Comparison of ENCODE assay signal across 10 cellular contexts in genomic region chr6:33709605-33710295, GRCh38. TPM values are rescaled to one million over a fixed set of nuclear protein-coding genes. Genes with fewer than 3 reads are reported as not detected.
A peak's percentile ranks its signal among the peaks of the same experiment; 100 is the strongest.
DNase-seq lines count a peak whose midpoint lies in the region; ATAC-seq and TF ChIP-seq lines count a peak whose summit lies in the region.
"Had no signal": no experiment of that assay in that cellular context is flagged by ENCODE, and none has a peak within 500 bp of the region (broad histone marks: within the 10 kb centered on the region; RNA-seq: fewer than 3 reads in every experiment).

No MANE protein-coding gene starts in this region.

- no peaks in the 10 kb centered on the region for H3K9me2 ChIP-seq in neural cell (ENCODE audit: insufficient read depth, low read length)

- H4K20me1 ChIP-seq in mammary epithelial cell (ENCODE audit: insufficient read depth, low read length) (no peaks in the 10 kb centered on the region), neural cell (ENCODE audit: insufficient read depth) (no peaks in the 10 kb centered on the region)

- no peak overlapping the region for H3K27ac ChIP-seq in mammary epithelial cell (ENCODE audit: insufficient read depth, low read depth, low read length)
- no peak overlapping the region for H3K27ac ChIP-seq in neural cell (ENCODE audit: low read length)

- intact Hi-C loops in mammary epithelial cell (cut with micrococcal nuclease), result loop anchor here (5.0 to 10.0 kb wide), 3 partner anchors 253 to 295 kb away; partner anchors contain the start of genes CUTA, PHF1 and ZBTB9

- CTCF ChIA-PET in mammary epithelial cell (lab: Charles Lee; ENCODE audit: low non-redundant PET), result no interaction called here

- H3K36me3 Mint-ChIP-seq in T-helper 2 cell treated with Interferon-gamma antibody and Interleukin-4, amounts not matched to agents 5 μg/mL and 100 μg/mL, for 36 hours (ENCODE audit: low read depth), result peaks cover 22% of the 10 kb centered on the region

- H2AFZ ChIP-seq in mammary epithelial cell (ENCODE audit: low read depth, low read length), result no peak overlapping the region
- H2AFZ ChIP-seq in neural cell (ENCODE audit: low read depth, low read length), result no peak overlapping the region

- dilution Hi-C loops in mammary epithelial cell (cut with HindIII; ENCODE audit: low sequenced_read_pairs), result loop anchor here (10.0 kb wide), 2 partner anchors 55 to 125 kb away; partner anchors contain the start of gene BAK1

- H3K9me3 Mint-ChIP-seq in T-helper 2 cell treated with Interferon-gamma antibody and Interleukin-4, amounts not matched to agents 5 μg/mL and 100 μg/mL, for 36 hours, result no peaks in the 10 kb centered on the region
- H3K9me3 Mint-ChIP-seq: WTC11 had no signal

- peaks cover 20% of the 10 kb centered on the region for H3K4me1 ChIP-seq in mammary epithelial cell (ENCODE audit: insufficient read depth, low read length)

- no peak for TF ChIP-seq CTCF in NB4 (IDR thresholded peaks at IDR 0.05; ENCODE audit: low read depth, low read length)
- no peak for TF ChIP-seq CTCF in mammary epithelial cell (conservative IDR thresholded peaks at IDR 0.05 in 1 of 2, IDR thresholded peaks at IDR 0.05 in 1 of 2; ENCODE audit: extremely low read depth in 1 of 2, insufficient read depth in 1 of 2, low read depth in 1 of 2, low read length in 2 of 2)
- TF ChIP-seq CTCF in neural cell (IDR thresholded peaks at IDR 0.05; ENCODE audit: poor library complexity, severe bottlenecking), result no peak

- H3K4me3 ChIP-seq in NB4 (ENCODE audit: low read depth, low read length) (peak overlapping the region; percentile 78), mammary epithelial cell (replicated peaks in 1 of 3; ENCODE audit: insufficient read depth in 1 of 3, low read depth in 2 of 3, low read length in 3 of 3) (no peak overlapping the region), neural cell (ENCODE audit: low read length) (peak overlapping the region; percentile 87)

- H3F3A ChIP-seq in neural cell (ENCODE audit: insufficient read depth, low read length, poor library complexity, severe bottlenecking), result no peaks in the 10 kb centered on the region

- no peak for TF ChIP-seq EP300 in neural cell (conservative IDR thresholded peaks at IDR 0.05; ENCODE audit: poor library complexity, severe bottlenecking)

- ATAC-seq in HG02642 (IDR thresholded peaks at IDR 0.05; ENCODE audit: poor library complexity, unreplicated experiment), result no peak
- ATAC-seq: WTC11 had no signal

- H3K27me3 Mint-ChIP-seq in T-helper 2 cell treated with Interferon-gamma antibody and Interleukin-4, amounts not matched to agents 5 μg/mL and 100 μg/mL, for 36 hours (ENCODE audit: low read depth), result peaks cover 3% of the 10 kb centered on the region

- peak overlapping the region; percentile 92 for H3K4me2 ChIP-seq in mammary epithelial cell (ENCODE audit: insufficient read depth, low read depth, low read length)
- no peak overlapping the region for H3K4me2 ChIP-seq in neural cell (ENCODE audit: low read length)

- 81% methylated on average over 8 of the region's 10 CpGs for WGBS in mammary epithelial cell (ENCODE audit: low coverage, missing lambda C conversion rate)

- H3K9ac ChIP-seq in mammary epithelial cell (ENCODE audit: insufficient read depth, low read length) (no peak overlapping the region), neural cell (ENCODE audit: low read length) (no peak overlapping the region)

- TF ChIP-seq RAD21 in neural cell (conservative IDR thresholded peaks at IDR 0.05), result no peak

- H3K27ac Mint-ChIP-seq in T-helper 2 cell treated with Interferon-gamma antibody and Interleukin-4, amounts not matched to agents 5 μg/mL and 100 μg/mL, for 36 hours, result peak overlapping the region; percentile 19
- H3K27ac Mint-ChIP-seq: WTC11 had no signal

- in situ Hi-C loops in mammary epithelial cell (cut with MboI; ENCODE audit: low sequenced_read_pairs in 2 of 2), result loop anchor here (5.0 to 10.0 kb wide), 3 partner anchors 53 to 125 kb away; partner anchors contain the start of gene BAK1 (in 1 of the 2)

- peaks cover 34% of the 10 kb centered on the region for H3K4me1 Mint-ChIP-seq in T-helper 2 cell treated with Interferon-gamma antibody and Interleukin-4, amounts not matched to agents 5 μg/mL and 100 μg/mL, for 36 hours (ENCODE audit: low read depth)

- H3K27me3 ChIP-seq in mammary epithelial cell (ENCODE audit: insufficient read depth, low read length), result no peaks in the 10 kb centered on the region
- no peaks in the 10 kb centered on the region for H3K27me3 ChIP-seq in neural cell (ENCODE audit: insufficient read depth, low read depth, low read length)

- DNase-seq in T-helper 2 cell treated with Interferon-gamma antibody and Interleukin-4, amounts not matched to agents 5 μg/mL and 100 μg/mL, for 36 hours (ENCODE audit: low spot score), result no peak
- no peak for DNase-seq in T-helper 2 cell
- DNase-seq in NB4 (ENCODE audit: low read depth), result no peak
- no peak for DNase-seq in mammary epithelial cell
- DNase-seq in RKO (ENCODE audit: low spot score), result no peak
- no peak for DNase-seq in NCI-H2227 (lab: John Stamatoyannopoulos, UW; ENCODE audit: unreplicated experiment)
- DNase-seq: NCI-H146 had no signal

- BruUV-seq in mammary epithelial cell (replicated peaks; lab: Mats Ljungman, UMichigan), result no TSS peak

- peak overlapping the region; percentile 98 for H3K4me3 Mint-ChIP-seq in T-helper 2 cell treated with Interferon-gamma antibody and Interleukin-4, amounts not matched to agents 5 μg/mL and 100 μg/mL, for 36 hours

- TF ChIP-seq POLR2A in NB4 (IDR thresholded peaks at IDR 0.05; ENCODE audit: extremely low read depth, insufficient read length), result no peak

- peaks cover 30% of the 10 kb centered on the region for H3K79me2 ChIP-seq in mammary epithelial cell (ENCODE audit: insufficient read depth, low read length)
- H3K79me2 ChIP-seq in neural cell (replicated peaks; ENCODE audit: insufficient read depth, low read length), result peaks cover 7% of the 10 kb centered on the region

- H3K9me3 ChIP-seq in mammary epithelial cell (replicated peaks; ENCODE audit: insufficient read depth, low read length) (no peaks in the 10 kb centered on the region), neural cell (ENCODE audit: low read length) (no peaks in the 10 kb centered on the region)

- peaks cover 6% of the 10 kb centered on the region for H3K36me3 ChIP-seq in mammary epithelial cell (ENCODE audit: insufficient read depth, low read length)
- H3K36me3 ChIP-seq in neural cell (ENCODE audit: insufficient read depth, low read length), result no peaks in the 10 kb centered on the region

TF ChIP-seq in neural cell, 6 proteins besides CTCF, POLR2A, EP300 and RAD21:
- TF ChIP-seq SMC3 (conservative IDR thresholded peaks at IDR 0.05; ENCODE audit: poor library complexity), result no peak
- TF ChIP-seq EZH2 (IDR thresholded peaks at IDR 0.05; ENCODE audit: borderline replicate concordance, insufficient read depth, low read length, poor library complexity, severe bottlenecking), result no peak
- TF ChIP-seq MXI1 (conservative IDR thresholded peaks at IDR 0.05; ENCODE audit: poor library complexity, severe bottlenecking), result no peak
- no peak for TF ChIP-seq POLR2AphosphoS5 (IDR thresholded peaks at IDR 0.05)
- TF ChIP-seq REST (IDR thresholded peaks at IDR 0.05; ENCODE audit: borderline replicate concordance), result no peak
- TF ChIP-seq TAF1 (IDR thresholded peaks at IDR 0.05; ENCODE audit: low read depth), result no peak

RNA-seq across cellular contexts. Expression of gene UQCC2, which starts 1.8 kb away (rescaled TPM):
- 10 to 100 TPM; 12.3 to 65.2 TPM for total RNA-seq in mammary epithelial cell
- polyA plus RNA-seq in mammary epithelial cell (46.7 TPM), neural cell (109 and 123 TPM in 2 replicates)
- polyA minus RNA-seq in mammary epithelial cell (28.2 TPM), neural cell (32.3 and 39.4 TPM in 2 replicates)

RNA-seq across cellular contexts. Expression of gene IP6K3, which starts 37.0 kb away (rescaled TPM):
- total RNA-seq in mammary epithelial cell, result under 1 TPM in 1 of 2 donors, not detected in 1; 0.33 TPM
- polyA plus RNA-seq in mammary epithelial cell (not detected), neural cell (not detected in 2 replicates)
- polyA minus RNA-seq in mammary epithelial cell (not detected), neural cell (not detected in 2 replicates)

Comparison
In these comparisons a context has a peak if more than half of its experiments do, and no peak if none do; other contexts are left out.
1. H3K4me3 ChIP-seq: peak in NB4 (single experiment) and neural cell (single experiment); none in mammary epithelial cell (0 of 3).